ENCODE assay signal across 23 cellular contexts in the genomic region with DNA sequence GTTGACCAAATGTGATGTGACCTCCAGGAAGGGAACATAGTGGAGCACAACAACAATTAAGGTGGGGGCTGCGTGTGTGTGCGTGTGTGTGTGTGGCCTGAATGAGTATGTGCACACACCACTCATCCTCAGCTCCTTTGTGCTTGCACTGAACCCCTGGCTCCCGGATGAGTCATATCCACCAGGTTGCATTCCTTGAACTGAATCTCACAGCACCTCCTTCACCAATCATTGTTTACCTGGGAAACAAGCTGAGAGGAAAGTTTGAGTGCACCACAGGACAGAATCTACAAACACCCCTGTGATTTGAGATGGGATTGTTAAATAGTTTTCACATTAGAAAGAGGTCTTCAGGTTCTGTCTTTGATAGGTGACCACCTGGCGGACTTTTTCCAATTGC. TPM values are rescaled to one million over a fixed set of nuclear protein-coding genes. Genes with fewer than 3 reads are reported as not detected.
DNase-seq lines count a peak whose midpoint lies in the region; ATAC-seq, FAIRE-seq and TF ChIP-seq lines count a peak whose summit lies in the region.
"Had no signal": no experiment of that assay in that cellular context is flagged by ENCODE, and none has a peak within 500 bp of the region (broad histone marks: within the 10 kb centered on the region; RNA-seq: fewer than 3 reads in every experiment).

No MANE protein-coding gene starts in this region.

- TF ChIP-seq CTCF in foreskin keratinocyte (conservative IDR thresholded peaks at IDR 0.05): no peak

- H3K4me3 ChIP-seq in H7 (ENCODE audit: insufficient read depth, low read depth, low read length) (no peak overlapping the region), mesendoderm (ENCODE audit: low read length) (no peak overlapping the region)
- H3K4me3 ChIP-seq: MG63, spleen, suprapubic skin had no signal

- no peak overlapping the region for H4K5ac ChIP-seq in mesendoderm (ENCODE audit: low read length)

- no peak overlapping the region for H2AK5ac ChIP-seq in mesendoderm (ENCODE audit: low read length)

- H3K56ac ChIP-seq in mesendoderm (ENCODE audit: low read length): no peak overlapping the region

- H2BK120ac ChIP-seq in mesendoderm (ENCODE audit: low read depth, low read length): no peak overlapping the region

- ATAC-seq in foreskin keratinocyte: peak; percentile 90
- ATAC-seq in HG03175 (IDR thresholded peaks at IDR 0.05; ENCODE audit: unreplicated experiment): no peak
- ATAC-seq: CD8-positive, alpha-beta T cell; natural killer cell treated with Interleukin-12 subunit alpha and Interleukin-12 subunit beta and Interleukin-15 and Interleukin-18, amount 100 ng/mL, for 72 hours; T-cell had no signal

- no peak overlapping the region for H3K4ac ChIP-seq in mesendoderm (ENCODE audit: low read depth, low read length)

- H2BK15ac ChIP-seq in mesendoderm (replicated peaks; ENCODE audit: low read depth): no peak overlapping the region

- H3K79me1 ChIP-seq in mesendoderm (ENCODE audit: low read length): no peaks in the 10 kb centered on the region

- H3K4me2 ChIP-seq in mesendoderm (ENCODE audit: low read length): no peak overlapping the region

- WGBS in mesendoderm (ENCODE audit: extremely low coverage, insufficient coverage, low lambda C conversion rate): no CpG with 5 or more reads among the region's 4 CpGs

- H3K4me1 ChIP-seq in foreskin keratinocyte (no peaks in the 10 kb centered on the region), mesendoderm (ENCODE audit: control insufficient read depth, low read depth, low read length) (peaks cover 14% of the 10 kb centered on the region)
- H3K4me1 ChIP-seq: spleen, suprapubic skin had no signal

- H2BK5ac ChIP-seq in mesendoderm (ENCODE audit: low read length): no peak overlapping the region

- peak overlapping the region; percentile 25 for H3K18ac ChIP-seq in mesendoderm (ENCODE audit: low read length)

- TF ChIP-seq POLR2A in GM12892 (IDR thresholded peaks at IDR 0.05; ENCODE audit: low read depth, low read length): no peak

- no peak overlapping the region for H4K8ac ChIP-seq in mesendoderm (ENCODE audit: low read depth, low read length)

- H3K27me3 ChIP-seq in H7 (ENCODE audit: control insufficient read depth, insufficient read depth, low read length) (no peaks in the 10 kb centered on the region; the same call in 1 of the 2 replicates), foreskin keratinocyte (peaks cover 5% of the 10 kb centered on the region), mesendoderm (ENCODE audit: insufficient read depth, low read length, poor library complexity) (no peaks in the 10 kb centered on the region)
- H3K27me3 ChIP-seq: MG63, spleen, suprapubic skin had no signal

- no peaks in the 10 kb centered on the region for H3K79me2 ChIP-seq in mesendoderm (ENCODE audit: control insufficient read depth, insufficient read depth, low read length)

- H3K36me3 ChIP-seq in H7 (replicated peaks; ENCODE audit: control insufficient read depth, insufficient read depth, low read length) (no peaks in the 10 kb centered on the region), mesendoderm (ENCODE audit: control insufficient read depth, insufficient read depth, low read length) (no peaks in the 10 kb centered on the region)
- H3K36me3 ChIP-seq: MG63, spleen, suprapubic skin had no signal

- H3K27ac ChIP-seq in foreskin keratinocyte: no peak overlapping the region
- peak overlapping the region; percentile 42 for H3K27ac ChIP-seq in mesendoderm (ENCODE audit: low read depth, low read length)
- H3K27ac ChIP-seq: spleen, suprapubic skin had no signal

- no peak overlapping the region for H3K9ac ChIP-seq in mesendoderm (ENCODE audit: low read length)

- DNase-seq in H7 (peak; percentile 69), NCI-H226 (peak; percentile 24), foreskin keratinocyte (peak; percentile 61 to 90), mesendoderm (peak; percentile 96), NCI-H748 (lab: John Stamatoyannopoulos, UW; ENCODE audit: unreplicated experiment) (no peak), GM12892 (ENCODE audit: insufficient read length) (no peak)
- no peak for DNase-seq in activated T-cell treated with anti-CD3 and anti-CD28 coated beads, Interleukin-2, amount 50 U/mL, for 1 hour
- DNase-seq: activated CD4-positive, alpha-beta T cell treated with anti-CD3 and anti-CD28 coated beads, Interleukin-2, amount 50 U/mL, for 48 hours; activated naive CD4-positive, alpha-beta T cell treated with anti-CD3 and anti-CD28 coated beads, Interleukin-2, amount 10 ng/mL, durations not matched to agents 7 days and 5 days; CD8-positive, alpha-beta T cell; foreskin fibroblast; HFFc6; mesenchymal stem cell; MG63; NCI-H446; spleen; T-cell had no signal

- H3K23ac ChIP-seq in mesendoderm (ENCODE audit: low read length): no peak overlapping the region

- FAIRE-seq in GM12892 (lab: Jason Lieb, UNC): no peak
- FAIRE-seq: astrocyte, GM19239 had no signal

RNA-seq across cellular contexts. Expression of a gene that starts 33.7 kb away (rescaled TPM):
- 0.14 and 0.63 TPM in 2 replicates for total RNA-seq in H7 (2014; rRNA removed; shearing (Covaris generic))
- total RNA-seq in foreskin keratinocyte: not detected in 2 replicates
- not detected in 2 replicates for polyA plus RNA-seq in foreskin keratinocyte
- polyA plus RNA-seq in mesendoderm (2013, experiment 1 of 2): 0.60 TPM
- 0.45 TPM for polyA plus RNA-seq in mesendoderm (2013, experiment 2 of 2)
- not detected for polyA plus RNA-seq in GM12892 (2012; ENCODE audit: missing spikeins)
- total RNA-seq: astrocyte; CD8-positive, alpha-beta T cell; HFFc6; natural killer cell treated with Interleukin-12 subunit alpha and Interleukin-12 subunit beta and Interleukin-15 and Interleukin-18, amount 100 ng/mL, for 72 hours; posterior vena cava; spleen; suprapubic skin; T-cell had no signal
- polyA plus RNA-seq: spleen had no signal

Comparison
In these comparisons a context has a peak if more than half of its experiments do, and no peak if none do; other contexts are left out.
1. DNase-seq: peak in H7 (single experiment), NCI-H226 (single experiment), foreskin keratinocyte (2 of 2) and mesendoderm (single experiment); none in NCI-H748 (single experiment), GM12892 (single experiment) and activated T-cell treated with anti-CD3 and anti-CD28 coated beads, Interleukin-2, amount 50 U/mL, for 1 hour (single experiment).